8 cellular contexts compared by ENCODE assay signal in the genomic region with DNA sequence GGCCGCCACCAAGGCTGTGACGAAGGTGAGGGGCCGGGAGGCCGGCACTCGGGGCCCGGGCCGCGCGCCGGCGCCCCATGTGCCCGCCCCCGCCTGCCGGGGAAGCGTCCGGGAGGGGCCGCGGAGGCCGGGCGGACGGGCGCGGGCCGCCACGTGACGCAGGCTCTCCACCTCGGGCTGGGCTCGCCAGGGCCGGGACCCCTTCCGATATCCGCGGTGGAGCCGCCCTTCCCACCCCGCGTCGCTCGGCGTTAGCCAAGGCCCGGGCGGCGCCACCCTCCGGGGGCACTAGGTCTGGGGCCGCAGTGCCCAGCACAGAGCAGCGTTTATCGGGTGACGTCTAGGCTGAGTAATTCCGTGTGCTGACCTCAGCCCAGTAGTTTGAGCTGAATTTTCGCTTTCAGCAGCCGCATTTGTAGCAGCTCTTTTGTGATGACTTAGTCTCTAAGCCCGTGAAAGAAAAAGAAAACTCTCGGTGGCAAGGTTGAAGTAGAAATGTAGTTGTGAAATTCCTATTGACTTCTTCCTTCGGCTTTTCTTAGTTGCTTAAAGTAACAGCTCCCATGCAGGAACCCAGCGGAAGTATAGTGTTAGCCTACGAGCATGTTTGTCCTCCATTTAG. TPM values are rescaled to one million over a fixed set of nuclear protein-coding genes. Genes with fewer than 3 reads are reported as not detected.
DNase-seq lines count a peak whose midpoint lies in the region; ATAC-seq and TF ChIP-seq lines count a peak whose summit lies in the region.

No MANE protein-coding gene starts in this region.

- no peaks in the 10 kb centered on the region for H3K9me3 ChIP-seq in endodermal cell (ENCODE audit: control insufficient read depth, low read length)

- H3K27ac Mint-ChIP-seq in activated CD4-positive, alpha-beta memory T cell treated with anti-CD3 and anti-CD28 coated beads, Interleukin-2, amount 10 ng/mL, durations not matched to agents 7 days and 5 days: peak overlapping the region; percentile 94
- H3K27ac Mint-ChIP-seq in endodermal cell: peak overlapping the region; percentile 93

- CTCF ChIA-PET in activated CD4-positive, alpha-beta memory T cell treated with anti-CD3 and anti-CD28 coated beads, Interleukin-2, amount 10 ng/mL, durations not matched to agents 7 days and 5 days (lab: Charles Lee): interaction anchor here (1.3 kb wide), 1 partner anchor 88 kb away, joined by 4 read pairs; a partner anchor contains a TSS

- WGBS in endodermal cell (ENCODE audit: insufficient coverage in 1 of 2, insufficient read length in 1 of 2), 2 experiments: 0% methylated on average over 8 to 54 of the region's 54 CpGs

- peaks cover 61% of the 10 kb centered on the region for H3K4me1 Mint-ChIP-seq in activated CD4-positive, alpha-beta memory T cell treated with anti-CD3 and anti-CD28 coated beads, Interleukin-2, amount 10 ng/mL, durations not matched to agents 7 days and 5 days
- peaks cover 18% of the 10 kb centered on the region for H3K4me1 Mint-ChIP-seq in endodermal cell

- no peaks in the 10 kb centered on the region for H3K27me3 Mint-ChIP-seq in activated CD4-positive, alpha-beta memory T cell treated with anti-CD3 and anti-CD28 coated beads, Interleukin-2, amount 10 ng/mL, durations not matched to agents 7 days and 5 days
- no peaks in the 10 kb centered on the region for H3K27me3 Mint-ChIP-seq in endodermal cell (ENCODE audit: insufficient read depth)

- H3K4me1 ChIP-seq in endodermal cell (ENCODE audit: control insufficient read depth, insufficient read depth, low read length): no peaks in the 10 kb centered on the region

- peaks cover 47% of the 10 kb centered on the region for H3K36me3 Mint-ChIP-seq in activated CD4-positive, alpha-beta memory T cell treated with anti-CD3 and anti-CD28 coated beads, Interleukin-2, amount 10 ng/mL, durations not matched to agents 7 days and 5 days (ENCODE audit: low read depth)
- peaks cover 37% of the 10 kb centered on the region for H3K36me3 Mint-ChIP-seq in endodermal cell (ENCODE audit: low read depth)

- H3K9me3 Mint-ChIP-seq in activated CD4-positive, alpha-beta memory T cell treated with anti-CD3 and anti-CD28 coated beads, Interleukin-2, amount 10 ng/mL, durations not matched to agents 7 days and 5 days: no peaks in the 10 kb centered on the region
- no peaks in the 10 kb centered on the region for H3K9me3 Mint-ChIP-seq in endodermal cell

- ATAC-seq in GM19438 (IDR thresholded peaks at IDR 0.05; ENCODE audit: low read depth, unreplicated experiment) (peak; percentile 17), HG03571 (IDR thresholded peaks at IDR 0.05; ENCODE audit: unreplicated experiment) (peak; percentile 20)

- H3K4me3 ChIP-seq in endodermal cell (ENCODE audit: low read length): peak overlapping the region; percentile 99

- TF ChIP-seq CTCF in endodermal cell (conservative IDR thresholded peaks at IDR 0.05): peak; percentile 39

- H3K4me3 Mint-ChIP-seq in activated CD4-positive, alpha-beta memory T cell treated with anti-CD3 and anti-CD28 coated beads, Interleukin-2, amount 10 ng/mL, durations not matched to agents 7 days and 5 days: peak overlapping the region; percentile 89
- peak overlapping the region; percentile 85 for H3K4me3 Mint-ChIP-seq in endodermal cell

- H3K9ac ChIP-seq in endodermal cell (ENCODE audit: extremely low read depth, low read length, poor library complexity, severe bottlenecking): peak overlapping the region; percentile 87

- peak overlapping the region; percentile 7 for H3K27ac ChIP-seq in endodermal cell (ENCODE audit: low read depth, low read length)

- POLR2A ChIA-PET in activated CD4-positive, alpha-beta memory T cell treated with anti-CD3 and anti-CD28 coated beads, Interleukin-2, amount 10 ng/mL, durations not matched to agents 7 days and 5 days (lab: Charles Lee): interaction anchor here (0.6 to 8.8 kb wide), 23 partner anchors 13 to 912 kb away, joined by 3 to 110 read pairs (median 5); a partner anchor contains a TSS

- DNase-seq in AG08395 (ENCODE audit: low spot score): peak; percentile 54
- DNase-seq in activated CD4-positive, alpha-beta memory T cell treated with anti-CD3 and anti-CD28 coated beads, Interleukin-2, amount 10 ng/mL, durations not matched to agents 7 days and 5 days: peak; percentile 77
- DNase-seq in endodermal cell: peak; percentile 78
- peak; percentile 59 for DNase-seq in mucosa of gallbladder (ENCODE audit: low spot score)
- peak; percentile 31 for DNase-seq in stimulated activated CD8-positive, alpha-beta memory T cell treated with anti-CD3 and anti-CD28 coated beads, Interleukin-7, amount 100 ng/mL, for 24 hours (ENCODE audit: low read depth)
- DNase-seq in C1 segment of cervical spinal cord (lab: John Stamatoyannopoulos, UW): no peak

- H3K27me3 ChIP-seq in endodermal cell (ENCODE audit: control insufficient read depth, insufficient read depth, low read length, poor library complexity, severe bottlenecking): no peaks in the 10 kb centered on the region

- peaks cover 42% of the 10 kb centered on the region for H3K36me3 ChIP-seq in endodermal cell (ENCODE audit: control insufficient read depth, insufficient read depth, low read length)

RNA-seq across cellular contexts. Expression of a gene that starts 0.9 kb away (rescaled TPM):
- total RNA-seq in activated CD4-positive, alpha-beta memory T cell treated with anti-CD3 and anti-CD28 coated beads, Interleukin-2, amount 10 ng/mL, durations not matched to agents 7 days and 5 days: 100 to 1,000 TPM; 198 to 211 TPM
- 100 to 1,000 TPM; 114 to 118 TPM for total RNA-seq in endodermal cell
- polyA plus RNA-seq in endodermal cell (2013, experiment 1 of 2): 136 TPM
- 128 TPM for polyA plus RNA-seq in endodermal cell (2013, experiment 2 of 2)
- total RNA-seq in mucosa of gallbladder: 108 TPM

Comparison
In these comparisons a context has a peak if more than half of its experiments do, and no peak if none do; other contexts are left out.
1. DNase-seq: peak in AG08395 (single experiment), activated CD4-positive, alpha-beta memory T cell treated with anti-CD3 and anti-CD28 coated beads, Interleukin-2, amount 10 ng/mL, durations not matched to agents 7 days and 5 days (single experiment), endodermal cell (single experiment), mucosa of gallbladder (single experiment) and stimulated activated CD8-positive, alpha-beta memory T cell treated with anti-CD3 and anti-CD28 coated beads, Interleukin-7, amount 100 ng/mL, for 24 hours (single experiment); none in C1 segment of cervical spinal cord (0 of 14).